ENCODE assay signal across 8 cellular contexts in the genomic region with DNA sequence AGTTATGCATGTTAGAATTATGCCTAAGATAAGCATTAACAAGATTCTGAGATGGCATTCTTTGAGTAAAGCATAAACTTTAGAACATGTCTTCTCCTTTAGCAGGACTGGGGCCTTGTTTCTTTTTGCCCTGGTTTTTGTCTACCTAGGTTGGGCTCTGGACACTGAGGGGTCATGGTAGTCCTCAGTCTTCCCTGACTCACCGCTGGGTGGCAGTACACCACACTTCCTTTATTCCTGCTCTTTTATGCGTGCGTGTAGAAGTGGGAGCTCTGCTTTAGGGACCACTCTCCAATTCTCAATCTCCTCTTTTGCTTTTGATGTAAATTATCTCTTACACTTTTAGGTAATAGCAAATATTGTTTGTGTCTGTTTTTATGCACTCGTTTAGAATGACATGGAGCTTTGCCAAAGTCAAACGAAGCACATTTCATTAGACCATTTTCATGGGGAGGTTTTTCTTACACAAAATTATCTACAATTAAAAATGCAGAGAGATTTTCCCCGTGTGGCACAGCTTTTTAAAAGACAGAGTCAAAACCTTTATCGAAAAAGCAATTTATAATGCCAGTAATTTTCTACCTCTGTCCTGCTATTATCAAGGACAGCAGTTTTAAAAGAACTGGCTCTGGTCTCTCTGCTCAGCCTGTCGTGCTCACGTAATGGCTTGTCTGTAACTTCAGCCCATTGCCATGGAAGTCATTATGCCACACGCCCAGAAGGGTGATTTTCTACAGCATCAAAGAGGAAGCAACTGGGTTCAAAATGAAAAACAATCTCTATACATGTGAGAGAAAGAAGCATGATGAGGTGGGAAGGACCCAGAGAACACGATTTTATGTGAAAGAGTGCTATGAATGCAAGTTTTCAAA.
DNase-seq lines count a peak whose midpoint lies in the region; ATAC-seq, FAIRE-seq and TF ChIP-seq lines count a peak whose summit lies in the region.

No MANE protein-coding gene starts in this region.

- no peaks in the 10 kb centered on the region for H3K9me3 ChIP-seq in heart left ventricle

- DNase-seq in A172 (ENCODE audit: low spot score) (peak; percentile 48), GM18507 (ENCODE audit: extremely low spot score, insufficient read length, low read depth) (peak; percentile 35), HuH-7 (ENCODE audit: low spot score) (peak; percentile 36), heart left ventricle (peak; percentile 76 to 80 (median 77)), pulmonary artery endothelial cell (ENCODE audit: low read depth, low spot score) (peak; percentile 46), ureter (ENCODE audit: low spot score) (peak; percentile 79)

- TF ChIP-seq CTCF in heart left ventricle (IDR thresholded peaks at IDR 0.05), result peak; percentile 75 to 94 (median 86)

- no peaks in the 10 kb centered on the region for H3K27me3 ChIP-seq in heart left ventricle

- peaks cover 33% of the 10 kb centered on the region for H3K4me1 Mint-ChIP-seq in activated naive CD8-positive, alpha-beta T cell (ENCODE audit: low read depth)

- no peaks in the 10 kb centered on the region for H3K27me3 Mint-ChIP-seq in activated naive CD8-positive, alpha-beta T cell

- TF ChIP-seq POLR2A in heart left ventricle (IDR thresholded peaks at IDR 0.05), result no peak

- intact Hi-C loops in heart left ventricle (cut with DNase I), result loop anchor here (1.0 to 10.0 kb wide), 12 partner anchors 125 to 613 kb away; a partner anchor contains a TSS

- peak overlapping the region; percentile 82 for H3K27ac Mint-ChIP-seq in activated naive CD8-positive, alpha-beta T cell

- H3K36me3 ChIP-seq in heart left ventricle, result no peaks in the 10 kb centered on the region

- peak overlapping the region in 2 of 12 donors; percentile 11 to 22 for H3K27ac ChIP-seq in heart left ventricle

- peaks cover 0 to 10% (median 5%) of the 10 kb centered on the region in 12 donors for H3K4me1 ChIP-seq in heart left ventricle

- H3K9me3 Mint-ChIP-seq in activated naive CD8-positive, alpha-beta T cell (ENCODE audit: low read depth), result no peaks in the 10 kb centered on the region

- H3K36me3 Mint-ChIP-seq in activated naive CD8-positive, alpha-beta T cell, result no peaks in the 10 kb centered on the region

- ATAC-seq in SK-N-SH treated with all-trans-retinoic acid at 6 μM for 48 hours (peak; percentile 86), heart left ventricle (peak; percentile 90 to 96 (median 94))

- H3K4me3 ChIP-seq in heart left ventricle, result peak overlapping the region in 4 of 12 donors; percentile 15 to 38 (median 23)

- peak; percentile 81 for FAIRE-seq in GM18507 (lab: Jason Lieb, UNC)

- 26 to 34% (median 29%) methylated on average over 11 of the region's 11 CpGs for WGBS in heart left ventricle, 4 donors

- peak overlapping the region; percentile 44 for H3K4me3 Mint-ChIP-seq in activated naive CD8-positive, alpha-beta T cell

TF ChIP-seq in SK-N-SH treated with all-trans-retinoic acid at 6 μM for 48 hours, 23 proteins besides CTCF, POLR2A, EP300 and RAD21:
- TF ChIP-seq GLIS3 (CRISPR knock-in tag; IDR thresholded peaks at IDR 0.05) (no peak), TOX (CRISPR knock-in tag; IDR thresholded peaks at IDR 0.05; ENCODE audit: borderline replicate concordance) (no peak), BACH2 (CRISPR knock-in tag; IDR thresholded peaks at IDR 0.05; ENCODE audit: borderline replicate concordance) (no peak), ZFP3 (CRISPR knock-in tag; IDR thresholded peaks at IDR 0.05) (no peak), ZFP30 (CRISPR knock-in tag; IDR thresholded peaks at IDR 0.05) (no peak), ZNF565 (CRISPR knock-in tag; conservative IDR thresholded peaks at IDR 0.05; ENCODE audit: low read depth) (no peak), RARB (CRISPR knock-in tag; IDR thresholded peaks at IDR 0.05) (no peak), ZNF70 (CRISPR knock-in tag; IDR thresholded peaks at IDR 0.05) (no peak), CSDC2 (CRISPR knock-in tag; IDR thresholded peaks at IDR 0.05) (no peak), TCF4 (CRISPR knock-in tag; IDR thresholded peaks at IDR 0.05; ENCODE audit: borderline replicate concordance) (no peak), ZNF8 (CRISPR knock-in tag; IDR thresholded peaks at IDR 0.05) (no peak), ZC3H10 (CRISPR knock-in tag; IDR thresholded peaks at IDR 0.05) (no peak), ISL1 (CRISPR knock-in tag; IDR thresholded peaks at IDR 0.05) (no peak), ARNTL (CRISPR knock-in tag; IDR thresholded peaks at IDR 0.05; ENCODE audit: borderline replicate concordance, low read depth) (no peak), ESRRG (CRISPR knock-in tag; IDR thresholded peaks at IDR 0.05) (no peak), OSR1 (CRISPR knock-in tag; IDR thresholded peaks at IDR 0.05) (no peak)
- TF ChIP-seq, protein P1, sequence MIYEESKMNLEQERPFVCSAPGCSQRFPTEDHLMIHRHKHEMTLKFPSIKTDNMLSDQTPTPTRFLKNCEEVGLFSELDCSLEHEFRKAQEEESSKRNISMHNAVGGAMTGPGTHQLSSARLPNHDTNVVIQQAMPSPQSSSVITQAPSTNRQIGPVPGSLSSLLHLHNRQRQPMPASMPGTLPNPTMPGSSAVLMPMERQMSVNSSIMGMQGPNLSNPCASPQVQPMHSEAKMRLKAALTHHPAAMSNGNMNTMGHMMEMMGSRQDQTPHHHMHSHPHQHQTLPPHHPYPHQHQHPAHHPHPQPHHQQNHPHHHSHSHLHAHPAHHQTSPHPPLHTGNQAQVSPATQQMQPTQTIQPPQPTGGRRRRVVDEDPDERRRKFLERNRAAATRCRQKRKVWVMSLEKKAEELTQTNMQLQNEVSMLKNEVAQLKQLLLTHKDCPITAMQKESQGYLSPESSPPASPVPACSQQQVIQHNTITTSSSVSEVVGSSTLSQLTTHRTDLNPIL (CRISPR knock-in tag; IDR thresholded peaks at IDR 0.05; ENCODE audit: low read depth), result no peak
- TF ChIP-seq, protein P2, sequence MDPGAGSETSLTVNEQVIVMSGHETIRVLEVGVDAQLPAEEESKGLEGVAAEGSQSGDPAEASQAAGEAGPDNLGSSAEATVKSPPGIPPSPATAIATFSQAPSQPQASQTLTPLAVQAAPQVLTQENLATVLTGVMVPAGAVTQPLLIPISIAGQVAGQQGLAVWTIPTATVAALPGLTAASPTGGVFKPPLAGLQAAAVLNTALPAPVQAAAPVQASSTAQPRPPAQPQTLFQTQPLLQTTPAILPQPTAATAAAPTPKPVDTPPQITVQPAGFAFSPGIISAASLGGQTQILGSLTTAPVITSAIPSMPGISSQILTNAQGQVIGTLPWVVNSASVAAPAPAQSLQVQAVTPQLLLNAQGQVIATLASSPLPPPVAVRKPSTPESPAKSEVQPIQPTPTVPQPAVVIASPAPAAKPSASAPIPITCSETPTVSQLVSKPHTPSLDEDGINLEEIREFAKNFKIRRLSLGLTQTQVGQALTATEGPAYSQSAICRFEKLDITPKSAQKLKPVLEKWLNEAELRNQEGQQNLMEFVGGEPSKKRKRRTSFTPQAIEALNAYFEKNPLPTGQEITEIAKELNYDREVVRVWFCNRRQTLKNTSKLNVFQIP (CRISPR knock-in tag; IDR thresholded peaks at IDR 0.05; ENCODE audit: borderline replicate concordance, low read depth), result no peak
- TF ChIP-seq, protein P3, sequence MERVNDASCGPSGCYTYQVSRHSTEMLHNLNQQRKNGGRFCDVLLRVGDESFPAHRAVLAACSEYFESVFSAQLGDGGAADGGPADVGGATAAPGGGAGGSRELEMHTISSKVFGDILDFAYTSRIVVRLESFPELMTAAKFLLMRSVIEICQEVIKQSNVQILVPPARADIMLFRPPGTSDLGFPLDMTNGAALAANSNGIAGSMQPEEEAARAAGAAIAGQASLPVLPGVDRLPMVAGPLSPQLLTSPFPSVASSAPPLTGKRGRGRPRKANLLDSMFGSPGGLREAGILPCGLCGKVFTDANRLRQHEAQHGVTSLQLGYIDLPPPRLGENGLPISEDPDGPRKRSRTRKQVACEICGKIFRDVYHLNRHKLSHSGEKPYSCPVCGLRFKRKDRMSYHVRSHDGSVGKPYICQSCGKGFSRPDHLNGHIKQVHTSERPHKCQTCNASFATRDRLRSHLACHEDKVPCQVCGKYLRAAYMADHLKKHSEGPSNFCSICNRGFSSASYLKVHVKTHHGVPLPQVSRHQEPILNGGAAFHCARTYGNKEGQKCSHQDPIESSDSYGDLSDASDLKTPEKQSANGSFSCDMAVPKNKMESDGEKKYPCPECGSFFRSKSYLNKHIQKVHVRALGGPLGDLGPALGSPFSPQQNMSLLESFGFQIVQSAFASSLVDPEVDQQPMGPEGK (CRISPR knock-in tag; IDR thresholded peaks at IDR 0.05; ENCODE audit: borderline replicate concordance), result no peak
- TF ChIP-seq, protein P4, sequence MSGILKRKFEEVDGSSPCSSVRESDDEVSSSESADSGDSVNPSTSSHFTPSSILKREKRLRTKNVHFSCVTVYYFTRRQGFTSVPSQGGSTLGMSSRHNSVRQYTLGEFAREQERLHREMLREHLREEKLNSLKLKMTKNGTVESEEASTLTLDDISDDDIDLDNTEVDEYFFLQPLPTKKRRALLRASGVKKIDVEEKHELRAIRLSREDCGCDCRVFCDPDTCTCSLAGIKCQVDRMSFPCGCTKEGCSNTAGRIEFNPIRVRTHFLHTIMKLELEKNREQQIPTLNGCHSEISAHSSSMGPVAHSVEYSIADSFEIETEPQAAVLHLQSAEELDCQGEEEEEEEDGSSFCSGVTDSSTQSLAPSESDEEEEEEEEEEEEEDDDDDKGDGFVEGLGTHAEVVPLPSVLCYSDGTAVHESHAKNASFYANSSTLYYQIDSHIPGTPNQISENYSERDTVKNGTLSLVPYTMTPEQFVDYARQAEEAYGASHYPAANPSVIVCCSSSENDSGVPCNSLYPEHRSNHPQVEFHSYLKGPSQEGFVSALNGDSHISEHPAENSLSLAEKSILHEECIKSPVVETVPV (CRISPR knock-in tag; IDR thresholded peaks at IDR 0.05), result no peak
